ENCODE assay signal across 8 cellular contexts in genomic region chr3:40504636-40505430, GRCh38. TPM values are rescaled to one million over a fixed set of nuclear protein-coding genes. Genes with fewer than 3 reads are reported as not detected.
DNase-seq lines count a peak whose midpoint lies in the region; ATAC-seq lines count a peak whose summit lies in the region.

No MANE protein-coding gene starts in this region.

- intact Hi-C loops in activated CD4-positive, alpha-beta T cell treated with anti-CD3 and anti-CD28 coated beads, Interleukin-2, amount 10 ng/mL, durations not matched to agents 24 days and 14 days (cut with micrococcal nuclease): loop anchor here (2.0 kb wide), 1 partner anchor 20 kb away; the partner anchor contains the start of gene ZNF621

- no peak for DNase-seq in activated CD4-positive, alpha-beta T cell treated with anti-CD3 and anti-CD28 coated beads, Interleukin-2, amount 10 ng/mL, durations not matched to agents 24 days and 14 days
- no peak for DNase-seq in activated CD4-positive, alpha-beta T cell treated with anti-CD3 and anti-CD28 coated beads, Interleukin-2, amount 50 U/mL, for 4 hours
- peak; percentile 97 for DNase-seq in stromal cell of bone marrow (ENCODE audit: low read depth)
- no peak for DNase-seq in NCI-H524 treated with DMSO at 0.1 percent for 48 hours (lab: John Stamatoyannopoulos, UW)
- DNase-seq in NCI-H1048 (lab: John Stamatoyannopoulos, UW): no peak

- peaks cover 17% of the 10 kb centered on the region for H3K4me1 Mint-ChIP-seq in activated CD4-positive, alpha-beta T cell treated with anti-CD3 and anti-CD28 coated beads, Interleukin-2, amount 10 ng/mL, durations not matched to agents 24 days and 14 days
- H3K4me1 Mint-ChIP-seq in activated T-helper 17 cell treated with anti-CD3 and anti-CD28 coated beads, Interleukin-2, amount 50 U/mL, for 72 hours: peaks cover 8% of the 10 kb centered on the region

- peak overlapping the region; percentile 70 for H3K4me3 ChIP-seq in iPS-18a (ENCODE audit: low read length)

- no peaks in the 10 kb centered on the region for H3K9me3 Mint-ChIP-seq in activated CD4-positive, alpha-beta T cell treated with anti-CD3 and anti-CD28 coated beads, Interleukin-2, amount 10 ng/mL, durations not matched to agents 24 days and 14 days
- no peaks in the 10 kb centered on the region for H3K9me3 Mint-ChIP-seq in activated T-helper 17 cell treated with anti-CD3 and anti-CD28 coated beads, Interleukin-2, amount 50 U/mL, for 72 hours

- peak overlapping the region; percentile 67 for H3K27ac Mint-ChIP-seq in activated CD4-positive, alpha-beta T cell treated with anti-CD3 and anti-CD28 coated beads, Interleukin-2, amount 10 ng/mL, durations not matched to agents 24 days and 14 days
- peak overlapping the region; percentile 72 for H3K27ac Mint-ChIP-seq in activated T-helper 17 cell treated with anti-CD3 and anti-CD28 coated beads, Interleukin-2, amount 50 U/mL, for 72 hours

- peak; percentile 74 for ATAC-seq in activated T-helper 17 cell treated with anti-CD3 and anti-CD28 coated beads, Interleukin-2, amount 50 U/mL, for 72 hours (replicated peaks)
- no peak for ATAC-seq in GM19023 (IDR thresholded peaks at IDR 0.05; ENCODE audit: unreplicated experiment)

- H3K9ac ChIP-seq in iPS-18a (ENCODE audit: low read length): no peak overlapping the region

- no peaks in the 10 kb centered on the region for H3K9me3 ChIP-seq in iPS-18a (ENCODE audit: control insufficient read depth, low read depth, low read length)

- peaks cover 4% of the 10 kb centered on the region for H3K4me1 ChIP-seq in iPS-18a (ENCODE audit: control insufficient read depth, low read depth, low read length)

- H3K36me3 Mint-ChIP-seq in activated CD4-positive, alpha-beta T cell treated with anti-CD3 and anti-CD28 coated beads, Interleukin-2, amount 10 ng/mL, durations not matched to agents 24 days and 14 days (ENCODE audit: low read depth): peaks cover 11% of the 10 kb centered on the region
- H3K36me3 Mint-ChIP-seq in activated T-helper 17 cell treated with anti-CD3 and anti-CD28 coated beads, Interleukin-2, amount 50 U/mL, for 72 hours (ENCODE audit: low read depth): no peaks in the 10 kb centered on the region

- peaks cover 5% of the 10 kb centered on the region for H3K36me3 ChIP-seq in iPS-18a (ENCODE audit: control insufficient read depth, low read depth, low read length)

- peak overlapping the region; percentile 94 for H3K4me3 Mint-ChIP-seq in activated CD4-positive, alpha-beta T cell treated with anti-CD3 and anti-CD28 coated beads, Interleukin-2, amount 10 ng/mL, durations not matched to agents 24 days and 14 days
- H3K4me3 Mint-ChIP-seq in activated T-helper 17 cell treated with anti-CD3 and anti-CD28 coated beads, Interleukin-2, amount 50 U/mL, for 72 hours: peak overlapping the region; percentile 85

- peaks cover 3% of the 10 kb centered on the region for H3K27me3 Mint-ChIP-seq in activated CD4-positive, alpha-beta T cell treated with anti-CD3 and anti-CD28 coated beads, Interleukin-2, amount 10 ng/mL, durations not matched to agents 24 days and 14 days
- H3K27me3 Mint-ChIP-seq in activated T-helper 17 cell treated with anti-CD3 and anti-CD28 coated beads, Interleukin-2, amount 50 U/mL, for 72 hours: no peaks in the 10 kb centered on the region

- no peaks in the 10 kb centered on the region for H3K27me3 ChIP-seq in iPS-18a (ENCODE audit: control insufficient read depth, insufficient read depth, low read length)

- H3K27ac ChIP-seq in iPS-18a (ENCODE audit: low read length): no peak overlapping the region

RNA-seq across cellular contexts. Expression of gene ZNF620, which starts 1.0 kb away (rescaled TPM):
- total RNA-seq in activated CD4-positive, alpha-beta T cell treated with anti-CD3 and anti-CD28 coated beads, Interleukin-2, amount 10 ng/mL, durations not matched to agents 24 days and 14 days: 4.9 and 5.6 TPM in 2 replicates
- 1 to 10 TPM; 2.3 to 3.6 TPM for total RNA-seq in activated T-helper 17 cell treated with anti-CD3 and anti-CD28 coated beads, Interleukin-2, amount 50 U/mL, for 72 hours

RNA-seq across cellular contexts. Expression of gene ZNF621, which starts 19.9 kb away (rescaled TPM):
- 18.6 and 19.2 TPM in 2 replicates for total RNA-seq in activated CD4-positive, alpha-beta T cell treated with anti-CD3 and anti-CD28 coated beads, Interleukin-2, amount 10 ng/mL, durations not matched to agents 24 days and 14 days
- 10 to 100 TPM; 19.1 to 19.9 TPM for total RNA-seq in activated T-helper 17 cell treated with anti-CD3 and anti-CD28 coated beads, Interleukin-2, amount 50 U/mL, for 72 hours

RNA-seq across cellular contexts. Expression of gene ZNF619, which starts 27.9 kb away (rescaled TPM):
- total RNA-seq in activated CD4-positive, alpha-beta T cell treated with anti-CD3 and anti-CD28 coated beads, Interleukin-2, amount 10 ng/mL, durations not matched to agents 24 days and 14 days: 6.1 and 8.4 TPM in 2 replicates
- total RNA-seq in activated T-helper 17 cell treated with anti-CD3 and anti-CD28 coated beads, Interleukin-2, amount 50 U/mL, for 72 hours: 1 to 10 TPM; 1.5 to 2.5 TPM

RNA-seq across cellular contexts. Expression of gene RPL14, which starts 47.7 kb away (rescaled TPM):
- 2,598 and 2,688 TPM in 2 replicates for total RNA-seq in activated CD4-positive, alpha-beta T cell treated with anti-CD3 and anti-CD28 coated beads, Interleukin-2, amount 10 ng/mL, durations not matched to agents 24 days and 14 days
- total RNA-seq in activated T-helper 17 cell treated with anti-CD3 and anti-CD28 coated beads, Interleukin-2, amount 50 U/mL, for 72 hours: 1,000 to 10,000 TPM; 2,493 to 3,227 TPM
